Comparison of ENCODE assay signal across 8 cellular contexts in the genomic region with DNA sequence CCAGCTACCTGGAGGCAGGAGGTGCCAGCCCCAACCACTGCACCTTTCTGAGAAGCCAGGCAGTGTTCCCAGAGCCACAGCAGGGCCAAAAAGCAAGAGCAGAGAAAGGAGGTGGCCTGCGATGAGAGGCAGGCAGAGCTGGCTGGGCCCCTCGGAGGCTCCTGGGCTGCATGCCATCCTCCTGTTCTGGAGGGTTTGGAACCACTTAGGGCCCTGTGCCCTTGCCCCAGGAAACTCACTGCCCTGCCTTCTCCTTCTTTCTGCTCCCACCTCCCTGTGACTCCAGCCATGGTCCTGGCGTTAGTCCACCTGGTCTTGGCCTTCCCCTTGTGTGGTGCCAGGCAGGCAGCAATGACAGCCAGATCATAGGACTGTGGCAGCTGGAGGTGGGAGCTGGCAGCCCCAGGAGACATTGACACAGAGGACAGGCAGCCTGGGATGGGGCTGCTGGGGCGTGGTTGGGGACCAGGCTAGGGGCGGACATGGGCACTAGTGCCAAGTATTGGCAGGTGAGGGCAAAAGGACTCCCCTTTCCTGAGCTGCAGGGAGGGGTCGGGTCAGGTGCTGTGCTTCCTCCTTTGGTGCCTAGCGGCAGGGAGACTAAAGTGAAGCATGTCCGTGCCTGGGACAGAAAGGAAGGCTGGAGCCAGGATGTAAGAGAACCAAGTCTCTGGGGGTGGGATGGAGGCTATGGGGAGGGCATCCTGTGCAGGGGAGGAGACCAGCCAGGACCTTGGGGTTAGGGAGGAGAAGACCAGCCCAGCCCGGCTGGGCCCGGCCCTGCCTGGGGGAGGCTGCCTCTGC. TPM values are rescaled to one million over a fixed set of nuclear protein-coding genes. Genes with fewer than 3 reads are reported as not detected.
A peak's percentile ranks its signal among the peaks of the same experiment; 100 is the strongest.
DNase-seq lines count a peak whose midpoint lies in the region; ATAC-seq and TF ChIP-seq lines count a peak whose summit lies in the region.

No MANE protein-coding gene starts in this region.

- no peak for TF ChIP-seq CTCF in CD4-positive, alpha-beta T cell (IDR thresholded peaks at IDR 0.05)
- no peak for TF ChIP-seq CTCF in neural cell (IDR thresholded peaks at IDR 0.05; ENCODE audit: poor library complexity, severe bottlenecking)

- no peak overlapping the region for H2AFZ ChIP-seq in neural cell (ENCODE audit: low read depth, low read length)

- intact Hi-C loops in CD4-positive, alpha-beta T cell (cut with DNase I, micrococcal nuclease) = loop anchor here in 1 of 2 experiments (10.0 kb wide), 1 partner anchor 71 kb away; no protein-coding TSS in a partner anchor
- intact Hi-C loops in dendritic cell treated with granulocyte-macrophage colony-stimulating factor and Interleukin-4, amounts not matched to agents 40 ng/mL and 50 ng/mL, for 4 days (cut with micrococcal nuclease) = no loop called here

- peak overlapping the region; percentile 60 for H3K4me3 Mint-ChIP-seq in CD4-positive, alpha-beta T cell
- peak overlapping the region; percentile 42 to 86 (median 76) for H3K4me3 Mint-ChIP-seq in IgD-negative memory B cell
- H3K4me3 Mint-ChIP-seq in dendritic cell treated with granulocyte-macrophage colony-stimulating factor and Interleukin-4, amounts not matched to agents 40 ng/mL and 50 ng/mL, for 4 days = peak overlapping the region; percentile 80

- no peak overlapping the region for H3K4me2 ChIP-seq in neural cell (ENCODE audit: low read length)

- no peaks in the 10 kb centered on the region for H3K9me2 ChIP-seq in neural cell (ENCODE audit: insufficient read depth, low read length)

- no peak for ATAC-seq in CD4-positive, alpha-beta T cell (ENCODE audit: poor library complexity)

- CTCF ChIA-PET in CD4-positive, alpha-beta T cell (lab: Charles Lee) = no interaction called here

- H3K36me3 ChIP-seq in neural cell (ENCODE audit: insufficient read depth, low read length) = no peaks in the 10 kb centered on the region

- POLR2A ChIA-PET in CD4-positive, alpha-beta T cell (lab: Charles Lee) = interaction anchor here (0.6 to 2.6 kb wide), 3 partner anchors 48 to 132 kb away, joined by 3 to 10 read pairs (median 3); no protein-coding TSS in a partner anchor

- H3K27me3 Mint-ChIP-seq in CD4-positive, alpha-beta T cell = peaks cover 14% of the 10 kb centered on the region
- peaks cover 20% of the 10 kb centered on the region for H3K27me3 Mint-ChIP-seq in IgD-negative memory B cell
- peaks cover 52% of the 10 kb centered on the region for H3K27me3 Mint-ChIP-seq in dendritic cell treated with granulocyte-macrophage colony-stimulating factor and Interleukin-4, amounts not matched to agents 40 ng/mL and 50 ng/mL, for 4 days

- peak overlapping the region; percentile 70 for H3K4me3 ChIP-seq in neural cell (ENCODE audit: low read length)

- H3K36me3 Mint-ChIP-seq in CD4-positive, alpha-beta T cell (ENCODE audit: low read depth) = no peaks in the 10 kb centered on the region
- no peaks in the 10 kb centered on the region for H3K36me3 Mint-ChIP-seq in IgD-negative memory B cell
- no peaks in the 10 kb centered on the region for H3K36me3 Mint-ChIP-seq in dendritic cell treated with granulocyte-macrophage colony-stimulating factor and Interleukin-4, amounts not matched to agents 40 ng/mL and 50 ng/mL, for 4 days (ENCODE audit: low read depth)

- no peak for TF ChIP-seq EP300 in neural cell (conservative IDR thresholded peaks at IDR 0.05; ENCODE audit: poor library complexity, severe bottlenecking)

- no peak for TF ChIP-seq RAD21 in neural cell (conservative IDR thresholded peaks at IDR 0.05)

- DNase-seq in CD4-positive, alpha-beta T cell = no peak
- no peak for DNase-seq in stimulated activated CD4-positive, alpha-beta T cell treated with anti-CD3 and anti-CD28 coated beads, Interleukin-1b, Interleukin-23, amount 100 ng/mL, for 48 hours
- no peak for DNase-seq in D341Med (ENCODE audit: low spot score)
- DNase-seq in stimulated activated CD4-positive, alpha-beta T cell treated with anti-CD3 and anti-CD28 coated beads, Interleukin-2, amount 100 ng/mL, for 48 hours = no peak
- no peak for DNase-seq in NCI-H748 treated with DMSO at 0.1 percent for 48 hours (lab: John Stamatoyannopoulos, UW)

- no peak overlapping the region for H3K9ac ChIP-seq in neural cell (ENCODE audit: low read length)

- H3K79me2 ChIP-seq in neural cell (replicated peaks; ENCODE audit: insufficient read depth, low read length) = no peaks in the 10 kb centered on the region

- H3K9me3 ChIP-seq in CD4-positive, alpha-beta T cell (ENCODE audit: control insufficient read depth, low read length) = no peaks in the 10 kb centered on the region
- H3K9me3 ChIP-seq in neural cell (ENCODE audit: low read length) = no peaks in the 10 kb centered on the region

- no peaks in the 10 kb centered on the region for H3K9me3 Mint-ChIP-seq in CD4-positive, alpha-beta T cell
- H3K9me3 Mint-ChIP-seq in IgD-negative memory B cell = no peaks in the 10 kb centered on the region
- no peaks in the 10 kb centered on the region for H3K9me3 Mint-ChIP-seq in dendritic cell treated with granulocyte-macrophage colony-stimulating factor and Interleukin-4, amounts not matched to agents 40 ng/mL and 50 ng/mL, for 4 days

- H3K27me3 ChIP-seq in CD4-positive, alpha-beta T cell (ENCODE audit: control insufficient read depth, insufficient read depth, low read length) = peaks cover 16% of the 10 kb centered on the region
- H3K27me3 ChIP-seq in neural cell (ENCODE audit: insufficient read depth, low read depth, low read length) = no peaks in the 10 kb centered on the region

- no peaks in the 10 kb centered on the region for H3F3A ChIP-seq in neural cell (ENCODE audit: insufficient read depth, low read length, poor library complexity, severe bottlenecking)

- H3K27ac ChIP-seq in CD4-positive, alpha-beta T cell (ENCODE audit: low read depth, low read length) = no peak overlapping the region
- H3K27ac ChIP-seq in neural cell (ENCODE audit: low read length) = no peak overlapping the region

- no peak overlapping the region for H3K27ac Mint-ChIP-seq in CD4-positive, alpha-beta T cell
- peak overlapping the region in 1 of 3 donors; percentile 9 for H3K27ac Mint-ChIP-seq in IgD-negative memory B cell
- H3K27ac Mint-ChIP-seq in dendritic cell treated with granulocyte-macrophage colony-stimulating factor and Interleukin-4, amounts not matched to agents 40 ng/mL and 50 ng/mL, for 4 days = no peak overlapping the region

- H3K4me1 Mint-ChIP-seq in CD4-positive, alpha-beta T cell (ENCODE audit: low read depth) = peaks cover 9% of the 10 kb centered on the region
- peaks cover 0 to 9% (median 8%) of the 10 kb centered on the region in 3 donors for H3K4me1 Mint-ChIP-seq in IgD-negative memory B cell
- peaks cover 27% of the 10 kb centered on the region for H3K4me1 Mint-ChIP-seq in dendritic cell treated with granulocyte-macrophage colony-stimulating factor and Interleukin-4, amounts not matched to agents 40 ng/mL and 50 ng/mL, for 4 days (ENCODE audit: low read depth)

- no peaks in the 10 kb centered on the region for H4K20me1 ChIP-seq in neural cell (ENCODE audit: insufficient read depth)

TF ChIP-seq in neural cell, 6 proteins besides CTCF, POLR2A, EP300 and RAD21:
- TF ChIP-seq POLR2AphosphoS5 (IDR thresholded peaks at IDR 0.05) (no peak), EZH2 (IDR thresholded peaks at IDR 0.05; ENCODE audit: borderline replicate concordance, insufficient read depth, low read length, poor library complexity, severe bottlenecking) (no peak), REST (IDR thresholded peaks at IDR 0.05; ENCODE audit: borderline replicate concordance) (no peak), TAF1 (IDR thresholded peaks at IDR 0.05; ENCODE audit: low read depth) (no peak)

RNA-seq across cellular contexts. Expression of gene APLN, which starts 1.4 kb away (rescaled TPM):
- total RNA-seq in CD4-positive, alpha-beta T cell = not detected
- polyA plus RNA-seq in IgD-negative memory B cell (not detected), neural cell (0.26 and 0.38 TPM in 2 replicates)
- 0.46 and 0.49 TPM in 2 replicates for polyA minus RNA-seq in neural cell
